11 cellular contexts compared by ENCODE assay signal in genomic region chr2:86021396-86022378, GRCh38.
A peak's percentile ranks its signal among the peaks of the same experiment; 100 is the strongest.
DNase-seq lines count a peak whose midpoint lies in the region; ATAC-seq, FAIRE-seq and TF ChIP-seq lines count a peak whose summit lies in the region.
"Had no signal": no experiment of that assay in that cellular context is flagged by ENCODE, and none has a peak within 500 bp of the region (broad histone marks: within the 10 kb centered on the region; RNA-seq: fewer than 3 reads in every experiment).

No MANE protein-coding gene starts in this region.

- H3K9me2 ChIP-seq in HCT116 (ENCODE audit: insufficient read depth) (no peaks in the 10 kb centered on the region), hepatocyte (replicated peaks; ENCODE audit: insufficient read depth) (no peaks in the 10 kb centered on the region)

- H3K79me2 ChIP-seq in HCT116 (ENCODE audit: insufficient read depth, low read length) (no peaks in the 10 kb centered on the region), HepG2 (ENCODE audit: insufficient read depth, low read length) (no peaks in the 10 kb centered on the region), hepatocyte (no peaks in the 10 kb centered on the region)

- POLR2A ChIA-PET in AG04450 (lab: Yijun Ruan, JAX), result interaction anchor here (0.6 kb wide), 1 partner anchor 15 kb away, joined by 4 read pairs; no protein-coding TSS in a partner anchor
- POLR2A ChIA-PET in HCT116 (lab: Charles Lee), result no interaction called here
- POLR2A ChIA-PET in HepG2 (lab: Yijun Ruan, JAX), result interaction anchor here (0.6 kb wide), 1 partner anchor 84 kb away, joined by 4 read pairs; the partner anchor contains the start of genes POLR1A and PTCD3

- no peak for TF ChIP-seq POLR2A in HCT116 (IDR thresholded peaks at IDR 0.05; ENCODE audit: borderline replicate concordance, extremely low read depth, insufficient read depth, insufficient read length)
- TF ChIP-seq POLR2A in HepG2 (IDR thresholded peaks at IDR 0.05; ENCODE audit: insufficient read depth in 1 of 2, low read depth in 2 of 2, low read length in 2 of 2), result no peak; a peak in 1 of 4 replicates

- in situ Hi-C loops in HepG2 (cut with HindIII; ENCODE audit: extremely low pct_ligation_motif_present, low pct_unique_long_range_greater_than_20kb), result no loop called here

- H3K36me3 Mint-ChIP-seq in chondrocyte (ENCODE audit: low read depth), result peaks cover 19% of the 10 kb centered on the region

- TF ChIP-seq EP300 in HepG2 (IDR thresholded peaks at IDR 0.05; ENCODE audit: low read depth in 2 of 2, low read length in 2 of 2) (no peak), HepG2 (CRISPR knock-in tag; IDR thresholded peaks at IDR 0.05; ENCODE audit: borderline replicate concordance) (no peak)

- H3K9me3 ChIP-seq in AG04450 (ENCODE audit: control insufficient read depth, insufficient read depth, low read length), result no peaks in the 10 kb centered on the region
- no peaks in the 10 kb centered on the region for H3K9me3 ChIP-seq in HCT116 (ENCODE audit: control insufficient read depth in 1 of 2, insufficient read depth in 1 of 2, low read depth in 1 of 2, low read length in 2 of 2)
- H3K9me3 ChIP-seq in HepG2 (ENCODE audit: low read length), result no peaks in the 10 kb centered on the region
- no peaks in the 10 kb centered on the region for H3K9me3 ChIP-seq in hepatocyte (ENCODE audit: low read depth)
- H3K9me3 ChIP-seq: SJSA1 had no signal

- peak overlapping the region; percentile 33 for H3K27ac Mint-ChIP-seq in chondrocyte (ENCODE audit: unreplicated experiment)

- H3K4me3 ChIP-seq in AG04450 (ENCODE audit: low read depth, low read length) (no peak overlapping the region), HCT116 (replicated peaks in 1 of 2; ENCODE audit: low read depth in 1 of 2, low read length in 2 of 2) (no peak overlapping the region), HepG2 (replicated peaks in 1 of 3; ENCODE audit: insufficient read depth in 1 of 3, low read depth in 2 of 3, low read length in 3 of 3) (no peak overlapping the region), hepatocyte (no peak overlapping the region)
- H3K4me3 ChIP-seq: SJSA1 had no signal

- H2AFZ ChIP-seq in HCT116 (ENCODE audit: low read depth, low read length, poor library complexity, severe bottlenecking) (no peak overlapping the region), HepG2 (ENCODE audit: low read length) (no peak overlapping the region), hepatocyte (no peak overlapping the region)

- H3K27me3 ChIP-seq in AG04450 (ENCODE audit: control insufficient read depth, insufficient read depth, low read length), result peaks cover 2% of the 10 kb centered on the region
- H3K27me3 ChIP-seq in HCT116 (ENCODE audit: insufficient read depth, low read length), result no peaks in the 10 kb centered on the region
- H3K27me3 ChIP-seq in HepG2 (ENCODE audit: control insufficient read depth in 1 of 2, insufficient read depth in 2 of 2, low read length in 2 of 2), result peaks cover 0 to 10% of the 10 kb centered on the region in 2 experiments; a peak in 2 of 5 replicates
- H3K27me3 ChIP-seq in hepatocyte, result no peaks in the 10 kb centered on the region
- H3K27me3 ChIP-seq: SJSA1 had no signal

- no peak overlapping the region for H3K4me3 Mint-ChIP-seq in chondrocyte (ENCODE audit: unreplicated experiment)

- H3K9me3 Mint-ChIP-seq in chondrocyte (ENCODE audit: low read depth), result no peaks in the 10 kb centered on the region

- peak; percentile 35 for TF ChIP-seq CTCF in AG04450 (IDR thresholded peaks at IDR 0.05; ENCODE audit: low read depth, low read length)
- no peak for TF ChIP-seq CTCF in HCT116 (IDR thresholded peaks at IDR 0.05 in 2 of 3, conservative IDR thresholded peaks at IDR 0.05 in 1 of 3; ENCODE audit: borderline replicate concordance in 1 of 3, insufficient read depth in 1 of 3, low read depth in 2 of 3, low read length in 2 of 3)
- no peak for TF ChIP-seq CTCF in chondrocyte (IDR thresholded peaks at IDR 0.05)
- no peak for TF ChIP-seq CTCF in HepG2 (CRISPR knock-in tag; IDR thresholded peaks at IDR 0.05)
- TF ChIP-seq CTCF in hepatocyte (IDR thresholded peaks at IDR 0.05; ENCODE audit: poor library complexity), result no peak

- H3K4me2 ChIP-seq in HCT116 (ENCODE audit: low read length) (no peak overlapping the region), HepG2 (ENCODE audit: low read depth, low read length) (no peak overlapping the region), hepatocyte (no peak overlapping the region)

- FAIRE-seq in HepG2 (lab: Jason Lieb, UNC), result no peak
- no peak for FAIRE-seq in urothelium cell line (lab: Jason Lieb, UNC)

- ATAC-seq in HCT116 (peak; percentile 31), HepG2 (peak; percentile 46), GM18511 (IDR thresholded peaks at IDR 0.05; ENCODE audit: unreplicated experiment) (no peak)

- peaks cover 30% of the 10 kb centered on the region for H3K4me1 Mint-ChIP-seq in chondrocyte (ENCODE audit: low read depth)

- BruUV-seq in HCT116 (replicated peaks; lab: Mats Ljungman, UMichigan) (no TSS peak), HepG2 (replicated peaks; lab: Mats Ljungman, UMichigan) (no TSS peak)

- DNase-seq in AG04450 (ENCODE audit: low read depth, low spot score) (no peak), HCT116 (ENCODE audit: low read depth, low spot score) (no peak), chondrocyte (ENCODE audit: low spot score) (peak; percentile 53), HepG2 (ENCODE audit: low spot score) (no peak), hepatocyte (ENCODE audit: low spot score) (no peak), urothelium cell line (ENCODE audit: low spot score) (no peak)
- DNase-seq in activated T-cell treated with anti-CD3 and anti-CD28 coated beads, Interleukin-2, amount 50 U/mL, for 48 hours, result no peak
- DNase-seq: AML-193, NCI-H187 had no signal

- WGBS in HepG2 (ENCODE audit: low lambda C conversion rate), result 83% methylated on average over 10 of the region's 12 CpGs
- WGBS in hepatocyte (ENCODE audit: low lambda C conversion rate, missing lambda C conversion rate), result 95% methylated on average over 12 of the region's 12 CpGs

- CTCF ChIA-PET in AG04450 (lab: Charles Lee) (interaction anchor here (0.6 to 2.5 kb wide), 3 partner anchors 13 to 194 kb away, joined by 3 to 8 read pairs (median 3); no protein-coding TSS in a partner anchor), HCT116 (lab: Charles Lee) (no interaction called here), HepG2 (lab: Yijun Ruan, JAX; ENCODE audit: low intra/inter-chr PET ratio, low total read pairs) (no interaction called here)

- H3K9ac ChIP-seq in HCT116 (ENCODE audit: low read length) (no peak overlapping the region), HepG2 (ENCODE audit: insufficient read depth, low read depth, low read length) (no peak overlapping the region)

- peaks cover 6 to 10% of the 10 kb centered on the region in 2 experiments for H3K4me1 ChIP-seq in HCT116 (ENCODE audit: control insufficient read depth in 1 of 2, insufficient read depth in 2 of 2, low read length in 2 of 2)
- H3K4me1 ChIP-seq in HepG2 (ENCODE audit: insufficient read depth, low read length), result peaks cover 14% of the 10 kb centered on the region
- H3K4me1 ChIP-seq in hepatocyte (ENCODE audit: insufficient read depth), result no peaks in the 10 kb centered on the region

- RAD21 ChIA-PET in HCT116 (lab: Charles Lee; ENCODE audit: low non-redundant PET in 1 of 2, low total read pairs in 2 of 2, uncharacterized antibody in 2 of 2, unreplicated experiment in 2 of 2), result interaction anchor here in 1 of 2 experiments (2.0 kb wide), 1 partner anchor 194 kb away, joined by 5 read pairs; no protein-coding TSS in a partner anchor

- H4K20me1 ChIP-seq in HCT116 (ENCODE audit: insufficient read depth), result no peaks in the 10 kb centered on the region
- H4K20me1 ChIP-seq in HepG2 (ENCODE audit: insufficient read depth, low read length), result no peaks in the 10 kb centered on the region
- H4K20me1 ChIP-seq in hepatocyte (ENCODE audit: insufficient read depth, poor library complexity, severe bottlenecking), result no peaks in the 10 kb centered on the region

- peaks cover 0 to 13% of the 10 kb centered on the region in 2 experiments; a peak in 2 of 4 replicates for H3K36me3 ChIP-seq in HCT116 (ENCODE audit: control insufficient read depth in 1 of 2, insufficient read depth in 2 of 2, low read length in 2 of 2)
- H3K36me3 ChIP-seq in HepG2 (replicated peaks in 1 of 2; ENCODE audit: control insufficient read depth in 1 of 2, insufficient read depth in 2 of 2, low read length in 2 of 2), result peaks cover 4 to 17% of the 10 kb centered on the region in 2 experiments; a peak in 3 of 5 replicates
- no peaks in the 10 kb centered on the region for H3K36me3 ChIP-seq in hepatocyte (replicated peaks; ENCODE audit: insufficient read depth, low read depth)

- intact Hi-C loops in HCT116 (cut with micrococcal nuclease), result no loop called here
- intact Hi-C loops in HepG2 (cut with micrococcal nuclease; ENCODE audit: unreplicated experiment), result loop anchor here (2.0 kb wide), 1 partner anchor 133 kb away; the partner anchor contains the start of gene ST3GAL5

- H3K27ac ChIP-seq in AG04450 (ENCODE audit: low read depth, low read length), result no peak overlapping the region
- H3K27ac ChIP-seq in HCT116 (ENCODE audit: low read depth, low read length), result no peak overlapping the region
- no peak overlapping the region for H3K27ac ChIP-seq in HepG2 (ENCODE audit: extremely low read length, insufficient read depth, low read length)
- no peak overlapping the region for H3K27ac ChIP-seq in hepatocyte
- H3K27ac ChIP-seq: SJSA1 had no signal

- peaks cover 2% of the 10 kb centered on the region for H3K27me3 Mint-ChIP-seq in chondrocyte (ENCODE audit: low read depth)

- TF ChIP-seq RAD21 in HCT116 (IDR thresholded peaks at IDR 0.05; ENCODE audit: low read depth) (no peak), HepG2 (CRISPR knock-in tag; IDR thresholded peaks at IDR 0.05) (no peak)

TF ChIP-seq in HCT116, 20 proteins besides CTCF, POLR2A, EP300 and RAD21:
- TF ChIP-seq FOSL1 (IDR thresholded peaks at IDR 0.05; ENCODE audit: low read depth), result no peak
- no peak for TF ChIP-seq CBX3 (IDR thresholded peaks at IDR 0.05; ENCODE audit: low read depth)
- TF ChIP-seq CEBPB (IDR thresholded peaks at IDR 0.05; ENCODE audit: low read depth), result no peak
- peak; percentile 6; the same call in 1 of the 2 replicates for TF ChIP-seq POLR2AphosphoS5 (IDR thresholded peaks at IDR 0.05; ENCODE audit: low read depth, low read length)
- no peak for TF ChIP-seq TCF7L2 (IDR thresholded peaks at IDR 0.05; ENCODE audit: borderline replicate concordance, extremely low read depth, insufficient read depth, insufficient read length)

TF ChIP-seq in HepG2, 621 proteins besides CTCF, POLR2A, EP300 and RAD21 (continues in another document):
- no peak for TF ChIP-seq TIGD3 (CRISPR knock-in tag; IDR thresholded peaks at IDR 0.05; ENCODE audit: borderline replicate concordance)
- TF ChIP-seq SALL2 (CRISPR knock-in tag; IDR thresholded peaks at IDR 0.05), result no peak
- no peak for TF ChIP-seq GFI1 (CRISPR knock-in tag; IDR thresholded peaks at IDR 0.05; ENCODE audit: borderline replicate concordance)
